Comparison of ENCODE assay signal across 16 cellular contexts in the genomic region with DNA sequence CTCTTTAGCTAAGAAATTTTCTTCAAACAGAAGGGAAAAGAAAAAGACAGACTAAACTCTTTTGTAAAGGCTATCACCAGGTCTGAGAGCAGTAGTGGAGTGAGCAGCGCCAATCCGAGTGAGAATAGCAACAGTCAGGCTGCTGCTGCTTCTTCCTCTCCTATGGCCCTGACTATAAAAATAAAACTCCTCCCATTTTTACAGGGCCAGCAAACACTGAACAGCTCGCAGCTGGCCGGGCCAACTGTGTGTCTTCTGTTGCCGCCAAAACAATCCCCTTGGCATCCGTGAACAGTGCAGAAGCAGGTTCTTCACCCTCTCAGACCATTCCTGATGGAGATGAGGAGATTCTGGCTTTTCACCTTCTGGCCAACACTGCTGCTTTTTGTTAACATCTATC.
"Had no signal": no experiment of that assay in that cellular context is flagged by ENCODE, and none has a peak within 500 bp of the region (broad histone marks: within the 10 kb centered on the region; RNA-seq: fewer than 3 reads in every experiment).

No MANE protein-coding gene starts in this region.

- H3K4me3 Mint-ChIP-seq: activated CD8-positive, alpha-beta T cell treated with anti-CD3 and anti-CD28 coated beads, Interleukin-2, amount 10 ng/mL, durations not matched to agents 7 days and 5 days; memory B cell; natural killer cell; stimulated activated naive B cell treated with anti-CD40 and anti-IgM and Interleukin-4, amounts not matched to agents 10 μg/mL and 1 μg/mL and 100 μg/mL, for 72 hours; WTC11 had no signal

- H3K4me1 Mint-ChIP-seq: memory B cell; natural killer cell; stimulated activated naive B cell treated with anti-CD40 and anti-IgM and Interleukin-4, amounts not matched to agents 10 μg/mL and 1 μg/mL and 100 μg/mL, for 72 hours; WTC11 had no signal

- DNase-seq: activated CD4-positive, alpha-beta T cell treated with anti-CD3 and anti-CD28 coated beads for 48 hours; activated CD8-positive, alpha-beta memory T cell treated with anti-CD3 and anti-CD28 coated beads, Interleukin-2, amount 50 U/mL, for 4 hours; activated CD8-positive, alpha-beta T cell treated with anti-CD3 and anti-CD28 coated beads, Interleukin-2, amount 10 ng/mL, durations not matched to agents 7 days and 5 days; activated gamma-delta T cell; activated T-cell treated with anti-CD3 and anti-CD28 coated beads, Interleukin-2, amount 50 U/mL, for 48 hours; dorsolateral prefrontal cortex; erythroblast; gastrocnemius medialis; left ventricle myocardium inferior; natural killer cell; retina; stimulated activated CD4-positive, alpha-beta T cell treated with anti-CD3 and anti-CD28 coated beads, Interleukin-12 subunit alpha, Interleukin-12 subunit beta, amount 100 ng/mL, for 4 hours; stimulated activated naive B cell treated with anti-CD40 and anti-IgM and Interleukin-4, amounts not matched to agents 10 μg/mL and 1 μg/mL and 100 μg/mL, for 72 hours had no signal

- H3K27me3 Mint-ChIP-seq: memory B cell; stimulated activated naive B cell treated with anti-CD40 and anti-IgM and Interleukin-4, amounts not matched to agents 10 μg/mL and 1 μg/mL and 100 μg/mL, for 72 hours had no signal

- H3K27ac Mint-ChIP-seq: activated CD8-positive, alpha-beta T cell treated with anti-CD3 and anti-CD28 coated beads, Interleukin-2, amount 10 ng/mL, durations not matched to agents 7 days and 5 days; activated naive CD4-positive, alpha-beta T cell treated with anti-CD3 and anti-CD28 coated beads, Interleukin-2, amount 50 U/mL, for 72 hours; memory B cell; natural killer cell; stimulated activated naive B cell treated with anti-CD40 and anti-IgM and Interleukin-4, amounts not matched to agents 10 μg/mL and 1 μg/mL and 100 μg/mL, for 72 hours; WTC11 had no signal

- H3K36me3 Mint-ChIP-seq: activated naive CD4-positive, alpha-beta T cell treated with anti-CD3 and anti-CD28 coated beads, Interleukin-2, amount 50 U/mL, for 72 hours; memory B cell; natural killer cell; stimulated activated naive B cell treated with anti-CD40 and anti-IgM and Interleukin-4, amounts not matched to agents 10 μg/mL and 1 μg/mL and 100 μg/mL, for 72 hours; WTC11 had no signal
